8 cellular contexts compared by ENCODE assay signal in the genomic region with DNA sequence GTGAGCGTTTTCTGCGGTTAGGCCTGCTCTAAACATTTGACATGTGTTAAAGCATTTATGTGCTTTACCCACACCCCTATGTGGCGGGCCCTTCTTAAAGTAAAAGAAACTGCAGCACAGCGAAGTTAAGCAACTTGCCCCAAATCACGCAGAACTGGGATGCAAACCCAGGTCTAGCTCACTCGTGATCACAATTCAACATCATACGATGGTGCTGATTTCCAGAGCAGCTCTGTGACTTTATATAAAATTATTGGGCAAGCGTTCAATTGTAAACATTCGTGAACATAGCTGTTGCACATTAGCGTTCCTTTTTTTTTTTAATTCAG. TPM values are rescaled to one million over a fixed set of nuclear protein-coding genes. Genes with fewer than 3 reads are reported as not detected.
A peak's percentile ranks its signal among the peaks of the same experiment; 100 is the strongest.
DNase-seq lines count a peak whose midpoint lies in the region; ATAC-seq and TF ChIP-seq lines count a peak whose summit lies in the region.

No MANE protein-coding gene starts in this region.

- TF ChIP-seq POLR2A in uterus (IDR thresholded peaks at IDR 0.05) = no peak

- DNase-seq in activated naive CD4-positive, alpha-beta T cell treated with anti-CD3 and anti-CD28 coated beads, Interleukin-2, amount 10 ng/mL, durations not matched to agents 7 days and 5 days = no peak
- no peak for DNase-seq in activated naive CD4-positive, alpha-beta T cell treated with Interleukin-2 at 50 U/mL for 16 hours
- DNase-seq in mammary epithelial cell (no peak), lung (ENCODE audit: low spot score) (no peak), uterus (no peak), glomerular visceral epithelial cell (ENCODE audit: extremely low spot score) (no peak), KBM-7 (no peak), KG1 (lab: John Stamatoyannopoulos, UW) (no peak)

- H3K4me2 ChIP-seq in mammary epithelial cell (ENCODE audit: insufficient read depth, low read depth, low read length) = peak overlapping the region; percentile 83

- peak overlapping the region; percentile 89 for H2AFZ ChIP-seq in mammary epithelial cell (ENCODE audit: low read depth, low read length)

- peak overlapping the region; percentile 77 for H3K4me3 Mint-ChIP-seq in activated naive CD4-positive, alpha-beta T cell treated with anti-CD3 and anti-CD28 coated beads, Interleukin-2, amount 10 ng/mL, durations not matched to agents 7 days and 5 days

- no peaks in the 10 kb centered on the region for H3K4me1 ChIP-seq in mammary epithelial cell (ENCODE audit: insufficient read depth, low read length)
- H3K4me1 ChIP-seq in lung (ENCODE audit: control insufficient read depth in 2 of 2, insufficient read depth in 2 of 2, low read length in 2 of 2) = peaks cover 2 to 4% of the 10 kb centered on the region in 2 donors
- no peaks in the 10 kb centered on the region for H3K4me1 ChIP-seq in uterus

- intact Hi-C loops in mammary epithelial cell (cut with micrococcal nuclease) (loop anchor here (2.0 to 10.0 kb wide), 3 partner anchors 92 to 688 kb away; partner anchors contain the start of genes ARSK and SKIC3), uterus (cut with DNase I; ENCODE audit: low total_unique reads) (loop anchor here (10.0 kb wide), 1 partner anchor 198 kb away; no protein-coding TSS in a partner anchor)

- H3K27me3 Mint-ChIP-seq in activated naive CD4-positive, alpha-beta T cell treated with anti-CD3 and anti-CD28 coated beads, Interleukin-2, amount 10 ng/mL, durations not matched to agents 7 days and 5 days = no peaks in the 10 kb centered on the region

- H3K36me3 ChIP-seq in mammary epithelial cell (ENCODE audit: insufficient read depth, low read length) (no peaks in the 10 kb centered on the region), lung (ENCODE audit: control insufficient read depth in 2 of 2, insufficient read depth in 2 of 2, low read length in 2 of 2) (no peaks in the 10 kb centered on the region), uterus (no peaks in the 10 kb centered on the region)

- ATAC-seq in lung (ENCODE audit: insufficient read depth, low FRiP score) = peak; percentile 1

- H3K27me3 ChIP-seq in mammary epithelial cell (ENCODE audit: insufficient read depth, low read length) = no peaks in the 10 kb centered on the region
- H3K27me3 ChIP-seq in lung (ENCODE audit: control insufficient read depth, insufficient read depth) = no peaks in the 10 kb centered on the region
- H3K27me3 ChIP-seq in uterus = no peaks in the 10 kb centered on the region

- peak overlapping the region; percentile 95 for H3K27ac Mint-ChIP-seq in activated naive CD4-positive, alpha-beta T cell treated with anti-CD3 and anti-CD28 coated beads, Interleukin-2, amount 10 ng/mL, durations not matched to agents 7 days and 5 days

- H3K9ac ChIP-seq in mammary epithelial cell (ENCODE audit: insufficient read depth, low read length) = peak overlapping the region; percentile 56

- 25% methylated on average over 10 of the region's 10 CpGs for WGBS in mammary epithelial cell (ENCODE audit: low coverage, missing lambda C conversion rate)
- WGBS in lung, 2 donors = 19 to 20% methylated on average over 10 of the region's 10 CpGs

- dilution Hi-C loops in mammary epithelial cell (cut with HindIII; ENCODE audit: low sequenced_read_pairs) = no loop called here

- TF ChIP-seq CTCF in mammary epithelial cell (conservative IDR thresholded peaks at IDR 0.05 in 1 of 2, IDR thresholded peaks at IDR 0.05 in 1 of 2; ENCODE audit: extremely low read depth in 1 of 2, insufficient read depth in 1 of 2, low read depth in 1 of 2, low read length in 2 of 2) = no peak
- no peak for TF ChIP-seq CTCF in lung (IDR thresholded peaks at IDR 0.05; ENCODE audit: control extremely low read depth, extremely low read depth)
- TF ChIP-seq CTCF in uterus (IDR thresholded peaks at IDR 0.05) = no peak

- H3K4me3 ChIP-seq in mammary epithelial cell (replicated peaks in 1 of 3; ENCODE audit: insufficient read depth in 1 of 3, low read depth in 2 of 3, low read length in 3 of 3) (peak overlapping the region; percentile 37 to 59 (median 51)), lung (no peak overlapping the region), uterus (peak overlapping the region; percentile 44 to 58)

- H3K27ac ChIP-seq in mammary epithelial cell (ENCODE audit: insufficient read depth, low read depth, low read length) (peak overlapping the region; percentile 84), lung (ENCODE audit: low read depth in 1 of 2, low read length in 1 of 2) (peak overlapping the region; percentile 93 to 98), uterus (peak overlapping the region; percentile 86 to 93)

- no TSS peak for BruUV-seq in mammary epithelial cell (replicated peaks; lab: Mats Ljungman, UMichigan)

- in situ Hi-C loops in mammary epithelial cell (cut with MboI; ENCODE audit: low sequenced_read_pairs in 2 of 2) (loop anchor here in 1 of 2 donors (10.0 kb wide), 1 partner anchor 92 kb away; the partner anchor contains the start of genes ARSK and SKIC3), KBM-7 (cut with MboI; ENCODE audit: low pct_unique_long_range_greater_than_20kb, low sequenced_read_pairs) (no loop called here)

- peaks cover 1% of the 10 kb centered on the region for H3K36me3 Mint-ChIP-seq in activated naive CD4-positive, alpha-beta T cell treated with anti-CD3 and anti-CD28 coated beads, Interleukin-2, amount 10 ng/mL, durations not matched to agents 7 days and 5 days

- H3K9me3 ChIP-seq in mammary epithelial cell (replicated peaks; ENCODE audit: insufficient read depth, low read length) (no peaks in the 10 kb centered on the region), lung (ENCODE audit: control insufficient read depth in 2 of 2, insufficient read depth in 1 of 2, low read length in 1 of 2) (no peaks in the 10 kb centered on the region), uterus (no peaks in the 10 kb centered on the region)

- peaks cover 45% of the 10 kb centered on the region for H3K4me1 Mint-ChIP-seq in activated naive CD4-positive, alpha-beta T cell treated with anti-CD3 and anti-CD28 coated beads, Interleukin-2, amount 10 ng/mL, durations not matched to agents 7 days and 5 days

- CTCF ChIA-PET in activated naive CD4-positive, alpha-beta T cell treated with anti-CD3 and anti-CD28 coated beads, Interleukin-2, amount 10 ng/mL, durations not matched to agents 7 days and 5 days (lab: Charles Lee) = interaction anchor here (0.9 to 3.3 kb wide), 9 partner anchors 8 to 201 kb away, joined by 3 to 15 read pairs (median 5); no protein-coding TSS in a partner anchor
- CTCF ChIA-PET in mammary epithelial cell (lab: Charles Lee; ENCODE audit: low non-redundant PET) = interaction anchor here (0.6 kb wide), 1 partner anchor 918 kb away, joined by 3 read pairs; no protein-coding TSS in a partner anchor

- no peaks in the 10 kb centered on the region for H4K20me1 ChIP-seq in mammary epithelial cell (ENCODE audit: insufficient read depth, low read length)

- H3K9me3 Mint-ChIP-seq in activated naive CD4-positive, alpha-beta T cell treated with anti-CD3 and anti-CD28 coated beads, Interleukin-2, amount 10 ng/mL, durations not matched to agents 7 days and 5 days = no peaks in the 10 kb centered on the region

- no peaks in the 10 kb centered on the region for H3K79me2 ChIP-seq in mammary epithelial cell (ENCODE audit: insufficient read depth, low read length)

RNA-seq across cellular contexts. Expression of gene RFESD, which starts 0.7 kb away (rescaled TPM):
- 1 to 10 TPM; 2.1 to 3.0 TPM for total RNA-seq in mammary epithelial cell
- 2.0 TPM for polyA plus RNA-seq in mammary epithelial cell
- 0.98 TPM for polyA minus RNA-seq in mammary epithelial cell
- total RNA-seq in lung = 1 to 10 TPM; 3.8 to 6.4 TPM
- 1 to 10 TPM; 2.6 to 3.4 TPM for polyA plus RNA-seq in lung
- 1 to 10 TPM in 2 of 4 donors, under 1 TPM in 1, not detected in 1; under 0.01 to 2.8 (median 2.2) TPM for total RNA-seq in uterus

RNA-seq across cellular contexts. Expression of gene GPR150, which starts 27.4 kb away (rescaled TPM):
- total RNA-seq in mammary epithelial cell (under 1 TPM in 1 of 2 donors, not detected in 1; 0.50 TPM), lung (under 1 TPM; 0.28 to 0.34 TPM), uterus (not detected)
- polyA plus RNA-seq in mammary epithelial cell (0.07 TPM), lung (under 1 TPM; 0.08 to 0.26 TPM)
- not detected for polyA minus RNA-seq in mammary epithelial cell

RNA-seq across cellular contexts. Expression of gene SPATA9, which starts 35.5 kb away (rescaled TPM):
- total RNA-seq in mammary epithelial cell = not detected
- polyA plus RNA-seq in mammary epithelial cell = not detected
- polyA minus RNA-seq in mammary epithelial cell = not detected
- under 1 TPM in 1 of 2 donors, not detected in 1; 0.40 TPM for total RNA-seq in lung
- polyA plus RNA-seq in lung = under 1 TPM; 0.31 to 0.77 TPM
- total RNA-seq in uterus = 1 to 10 TPM in 1 of 4 donors, under 1 TPM in 1, not detected in 2; 0.34 to 1.6 TPM
